1 cellular context compared by ENCODE assay signal in the genomic region with DNA sequence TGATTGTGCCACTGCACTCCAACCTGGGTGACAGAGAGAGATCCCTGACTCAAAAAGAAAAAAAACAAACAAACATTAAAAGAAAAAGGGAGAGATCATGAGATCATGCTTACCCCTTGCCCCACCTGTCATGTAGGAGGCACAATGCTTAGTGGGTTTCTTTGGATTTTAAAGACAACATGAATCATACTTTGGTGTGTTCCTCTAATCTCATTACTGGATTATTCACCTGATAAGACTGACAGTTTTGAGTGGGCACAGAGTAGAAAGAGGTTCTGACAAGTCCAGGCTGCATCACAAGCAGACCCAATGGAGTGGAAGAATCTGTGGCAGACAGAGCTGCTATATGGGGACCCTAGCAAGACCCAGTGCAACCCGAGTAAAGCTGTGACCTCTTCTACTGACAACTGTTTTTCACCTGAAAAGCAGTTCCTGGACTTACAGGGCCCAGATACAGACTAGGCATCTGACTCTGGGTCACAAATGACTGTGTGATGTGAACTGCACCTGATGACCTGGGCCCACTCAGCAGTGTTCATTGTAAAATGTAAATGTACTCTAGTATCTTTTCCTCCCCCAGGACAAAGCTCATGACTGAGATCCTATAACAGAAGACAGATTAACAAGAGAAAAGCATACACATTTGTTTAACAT.
A peak's percentile ranks its signal among the peaks of the same experiment; 100 is the strongest.
TF ChIP-seq lines count a peak whose summit lies in the region.

No MANE protein-coding gene starts in this region.

TF ChIP-seq in HEK293, 187 proteins besides CTCF, POLR2A, EP300 and RAD21 (continued from another document and continues in another):
- no peak for TF ChIP-seq ZNF132 (tag by site-specific recombination; IDR thresholded peaks at IDR 0.05; ENCODE audit: borderline replicate concordance)
- no peak for TF ChIP-seq SCRT2 (tag by site-specific recombination; IDR thresholded peaks at IDR 0.05)
- TF ChIP-seq, protein P1, sequence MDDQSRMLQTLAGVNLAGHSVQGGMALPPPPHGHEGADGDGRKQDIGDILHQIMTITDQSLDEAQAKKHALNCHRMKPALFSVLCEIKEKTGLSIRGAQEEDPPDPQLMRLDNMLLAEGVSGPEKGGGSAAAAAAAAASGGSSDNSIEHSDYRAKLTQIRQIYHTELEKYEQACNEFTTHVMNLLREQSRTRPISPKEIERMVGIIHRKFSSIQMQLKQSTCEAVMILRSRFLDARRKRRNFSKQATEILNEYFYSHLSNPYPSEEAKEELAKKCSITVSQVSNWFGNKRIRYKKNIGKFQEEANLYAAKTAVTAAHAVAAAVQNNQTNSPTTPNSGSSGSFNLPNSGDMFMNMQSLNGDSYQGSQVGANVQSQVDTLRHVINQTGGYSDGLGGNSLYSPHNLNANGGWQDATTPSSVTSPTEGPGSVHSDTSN (CRISPR knock-in tag; IDR thresholded peaks at IDR 0.05) = no peak
- no peak for TF ChIP-seq ZNF354C (tag by site-specific recombination; IDR thresholded peaks at IDR 0.05; ENCODE audit: borderline replicate concordance, low read depth)
- TF ChIP-seq PATZ1 (tag by site-specific recombination; IDR thresholded peaks at IDR 0.05) = no peak
- TF ChIP-seq ZNF157 (tag by site-specific recombination; IDR thresholded peaks at IDR 0.05) = no peak
- no peak for TF ChIP-seq ZFP69B (tag by site-specific recombination; IDR thresholded peaks at IDR 0.05)
- no peak for TF ChIP-seq ZNF48 (tag by site-specific recombination; IDR thresholded peaks at IDR 0.05)
- TF ChIP-seq PRDM4 (tag by site-specific recombination; IDR thresholded peaks at IDR 0.05) = no peak
- no peak for TF ChIP-seq ZFP37 (tag by site-specific recombination; IDR thresholded peaks at IDR 0.05)
- TF ChIP-seq PRDM1 (tag by site-specific recombination; IDR thresholded peaks at IDR 0.05) = no peak
- no peak for TF ChIP-seq ZNF514 (tag by site-specific recombination; IDR thresholded peaks at IDR 0.05)
- TF ChIP-seq ZNF701 (tag by site-specific recombination; IDR thresholded peaks at IDR 0.05) = no peak
- TF ChIP-seq ZNF561 (tag by site-specific recombination; IDR thresholded peaks at IDR 0.05; ENCODE audit: borderline replicate concordance) = no peak
- no peak for TF ChIP-seq ZNF214 (tag by site-specific recombination; IDR thresholded peaks at IDR 0.05; ENCODE audit: borderline replicate concordance)
- TF ChIP-seq BCL11A (tag by site-specific recombination; IDR thresholded peaks at IDR 0.05; ENCODE audit: low read depth) = no peak
- peak; percentile 86 for TF ChIP-seq WT1 (tag by site-specific recombination; IDR thresholded peaks at IDR 0.05)
- TF ChIP-seq, protein P2, sequence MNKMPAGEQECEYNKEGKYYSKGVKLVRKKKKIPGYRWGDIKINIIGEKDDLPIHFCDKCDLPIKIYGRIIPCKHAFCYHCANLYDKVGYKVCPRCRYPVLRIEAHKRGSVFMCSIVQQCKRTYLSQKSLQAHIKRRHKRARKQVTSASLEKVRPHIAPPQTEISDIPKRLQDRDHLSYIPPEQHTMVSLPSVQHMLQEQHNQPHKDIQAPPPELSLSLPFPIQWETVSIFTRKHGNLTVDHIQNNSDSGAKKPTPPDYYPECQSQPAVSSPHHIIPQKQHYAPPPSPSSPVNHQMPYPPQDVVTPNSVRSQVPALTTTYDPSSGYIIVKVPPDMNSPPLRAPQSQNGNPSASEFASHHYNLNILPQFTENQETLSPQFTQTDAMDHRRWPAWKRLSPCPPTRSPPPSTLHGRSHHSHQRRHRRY (tag by site-specific recombination; IDR thresholded peaks at IDR 0.05) = no peak
- 0 out of 2 replicates have a peak, but pooled peaks have one; percentile 28 for TF ChIP-seq ZNF843 (tag by site-specific recombination; IDR thresholded peaks at IDR 0.05)
- TF ChIP-seq ZNF140 (tag by site-specific recombination; IDR thresholded peaks at IDR 0.05) = no peak
- TF ChIP-seq, protein P3, sequence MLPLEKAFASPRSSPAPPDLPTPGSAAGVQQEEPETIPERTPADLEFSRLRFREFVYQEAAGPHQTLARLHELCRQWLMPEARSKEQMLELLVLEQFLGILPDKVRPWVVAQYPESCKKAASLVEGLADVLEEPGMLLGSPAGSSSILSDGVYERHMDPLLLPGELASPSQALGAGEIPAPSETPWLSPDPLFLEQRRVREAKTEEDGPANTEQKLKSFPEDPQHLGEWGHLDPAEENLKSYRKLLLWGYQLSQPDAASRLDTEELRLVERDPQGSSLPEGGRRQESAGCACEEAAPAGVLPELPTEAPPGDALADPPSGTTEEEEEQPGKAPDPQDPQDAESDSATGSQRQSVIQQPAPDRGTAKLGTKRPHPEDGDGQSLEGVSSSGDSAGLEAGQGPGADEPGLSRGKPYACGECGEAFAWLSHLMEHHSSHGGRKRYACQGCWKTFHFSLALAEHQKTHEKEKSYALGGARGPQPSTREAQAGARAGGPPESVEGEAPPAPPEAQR (tag by site-specific recombination; IDR thresholded peaks at IDR 0.05) = no peak
- TF ChIP-seq, protein P4, sequence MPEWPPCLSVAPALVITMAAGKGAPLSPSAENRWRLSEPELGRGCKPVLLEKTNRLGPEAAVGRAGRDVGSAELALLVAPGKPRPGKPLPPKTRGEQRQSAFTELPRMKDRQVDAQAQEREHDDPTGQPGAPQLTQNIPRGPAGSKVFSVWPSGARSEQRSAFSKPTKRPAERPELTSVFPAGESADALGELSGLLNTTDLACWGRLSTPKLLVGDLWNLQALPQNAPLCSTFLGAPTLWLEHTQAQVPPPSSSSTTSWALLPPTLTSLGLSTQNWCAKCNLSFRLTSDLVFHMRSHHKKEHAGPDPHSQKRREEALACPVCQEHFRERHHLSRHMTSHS (tag by site-specific recombination; IDR thresholded peaks at IDR 0.05) = no peak
- TF ChIP-seq ZNF19 (tag by site-specific recombination; IDR thresholded peaks at IDR 0.05; ENCODE audit: low read depth) = no peak
- TF ChIP-seq ZNF10 (tag by site-specific recombination; IDR thresholded peaks at IDR 0.05) = peak; percentile 67
- no peak for TF ChIP-seq HOXA7 (CRISPR knock-in tag; IDR thresholded peaks at IDR 0.05; ENCODE audit: borderline replicate concordance)
- TF ChIP-seq, protein P5, sequence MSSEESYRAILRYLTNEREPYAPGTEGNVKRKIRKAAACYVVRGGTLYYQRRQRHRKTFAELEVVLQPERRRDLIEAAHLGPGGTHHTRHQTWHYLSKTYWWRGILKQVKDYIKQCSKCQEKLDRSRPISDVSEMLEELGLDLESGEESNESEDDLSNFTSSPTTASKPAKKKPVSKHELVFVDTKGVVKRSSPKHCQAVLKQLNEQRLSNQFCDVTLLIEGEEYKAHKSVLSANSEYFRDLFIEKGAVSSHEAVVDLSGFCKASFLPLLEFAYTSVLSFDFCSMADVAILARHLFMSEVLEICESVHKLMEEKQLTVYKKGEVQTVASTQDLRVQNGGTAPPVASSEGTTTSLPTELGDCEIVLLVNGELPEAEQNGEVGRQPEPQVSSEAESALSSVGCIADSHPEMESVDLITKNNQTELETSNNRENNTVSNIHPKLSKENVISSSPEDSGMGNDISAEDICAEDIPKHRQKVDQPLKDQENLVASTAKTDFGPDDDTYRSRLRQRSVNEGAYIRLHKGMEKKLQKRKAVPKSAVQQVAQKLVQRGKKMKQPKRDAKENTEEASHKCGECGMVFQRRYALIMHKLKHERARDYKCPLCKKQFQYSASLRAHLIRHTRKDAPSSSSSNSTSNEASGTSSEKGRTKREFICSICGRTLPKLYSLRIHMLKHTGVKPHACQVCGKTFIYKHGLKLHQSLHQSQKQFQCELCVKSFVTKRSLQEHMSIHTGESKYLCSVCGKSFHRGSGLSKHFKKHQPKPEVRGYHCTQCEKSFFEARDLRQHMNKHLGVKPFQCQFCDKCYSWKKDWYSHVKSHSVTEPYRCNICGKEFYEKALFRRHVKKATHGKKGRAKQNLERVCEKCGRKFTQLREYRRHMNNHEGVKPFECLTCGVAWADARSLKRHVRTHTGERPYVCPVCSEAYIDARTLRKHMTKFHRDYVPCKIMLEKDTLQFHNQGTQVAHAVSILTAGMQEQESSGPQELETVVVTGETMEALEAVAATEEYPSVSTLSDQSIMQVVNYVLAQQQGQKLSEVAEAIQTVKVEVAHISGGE (tag by site-specific recombination; conservative IDR thresholded peaks at IDR 0.05; ENCODE audit: low read depth) = no peak
- no peak for TF ChIP-seq HOXD13 (CRISPR knock-in tag; IDR thresholded peaks at IDR 0.05; ENCODE audit: borderline replicate concordance)
- TF ChIP-seq, protein P6, sequence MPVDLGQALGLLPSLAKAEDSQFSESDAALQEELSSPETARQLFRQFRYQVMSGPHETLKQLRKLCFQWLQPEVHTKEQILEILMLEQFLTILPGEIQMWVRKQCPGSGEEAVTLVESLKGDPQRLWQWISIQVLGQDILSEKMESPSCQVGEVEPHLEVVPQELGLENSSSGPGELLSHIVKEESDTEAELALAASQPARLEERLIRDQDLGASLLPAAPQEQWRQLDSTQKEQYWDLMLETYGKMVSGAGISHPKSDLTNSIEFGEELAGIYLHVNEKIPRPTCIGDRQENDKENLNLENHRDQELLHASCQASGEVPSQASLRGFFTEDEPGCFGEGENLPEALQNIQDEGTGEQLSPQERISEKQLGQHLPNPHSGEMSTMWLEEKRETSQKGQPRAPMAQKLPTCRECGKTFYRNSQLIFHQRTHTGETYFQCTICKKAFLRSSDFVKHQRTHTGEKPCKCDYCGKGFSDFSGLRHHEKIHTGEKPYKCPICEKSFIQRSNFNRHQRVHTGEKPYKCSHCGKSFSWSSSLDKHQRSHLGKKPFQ (tag by site-specific recombination; IDR thresholded peaks at IDR 0.05) = no peak
- no peak for TF ChIP-seq ZNF768 (tag by site-specific recombination; IDR thresholded peaks at IDR 0.05)
- no peak for TF ChIP-seq ZNF248 (tag by site-specific recombination; IDR thresholded peaks at IDR 0.05)
- no peak for TF ChIP-seq ZBTB26 (tag by site-specific recombination; optimal IDR thresholded peaks at IDR 0.05)
- TF ChIP-seq REST (tag by site-specific recombination; IDR thresholded peaks at IDR 0.05) = no peak
- 0 out of 2 replicates have a peak, but pooled peaks have one; percentile 33 for TF ChIP-seq GLIS1 (tag by site-specific recombination; IDR thresholded peaks at IDR 0.05)
- no peak for TF ChIP-seq ZNF202 (tag by site-specific recombination; IDR thresholded peaks at IDR 0.05; ENCODE audit: borderline replicate concordance)
- no peak for TF ChIP-seq ZNF146 (tag by site-specific recombination; IDR thresholded peaks at IDR 0.05)
- TF ChIP-seq KLF8 (tag by site-specific recombination; IDR thresholded peaks at IDR 0.05) = no peak
- no peak for TF ChIP-seq RBAK (tag by site-specific recombination; IDR thresholded peaks at IDR 0.05)
- TF ChIP-seq ZNF785 (tag by site-specific recombination; IDR thresholded peaks at IDR 0.05) = no peak
- no peak for TF ChIP-seq ZNF391 (tag by site-specific recombination; IDR thresholded peaks at IDR 0.05; ENCODE audit: borderline replicate concordance, low read depth)
